1 cellular context compared by ENCODE assay signal in genomic region chr9:107367727-107368502, GRCh38.
TF ChIP-seq lines count a peak whose summit lies in the region.

No MANE protein-coding gene starts in this region.

TF ChIP-seq in HepG2, 621 proteins besides CTCF, POLR2A, EP300 and RAD21 (continued from another document and continues in another):
- TF ChIP-seq PATZ1 (CRISPR knock-in tag; IDR thresholded peaks at IDR 0.05), result peak; percentile 64; the same call in 1 of the 2 replicates
- peak; percentile 41; the same call in 1 of the 2 replicates for TF ChIP-seq HNF1B (CRISPR knock-in tag; IDR thresholded peaks at IDR 0.05)
- peak; percentile 50 for TF ChIP-seq GATAD2A (CRISPR knock-in tag; IDR thresholded peaks at IDR 0.05)
- TF ChIP-seq ZNF619 (CRISPR knock-in tag; IDR thresholded peaks at IDR 0.05), result no peak
- TF ChIP-seq ZNF232 (CRISPR knock-in tag; IDR thresholded peaks at IDR 0.05; ENCODE audit: borderline replicate concordance), result no peak
- TF ChIP-seq SOX5 (CRISPR knock-in tag; IDR thresholded peaks at IDR 0.05; ENCODE audit: borderline replicate concordance), result peak; percentile 50; the same call in 1 of the 2 replicates
- peak; percentile 83 for TF ChIP-seq TFE3 (CRISPR knock-in tag; IDR thresholded peaks at IDR 0.05)
- TF ChIP-seq ZNF12 (CRISPR knock-in tag; IDR thresholded peaks at IDR 0.05), result peak; percentile 49; the same call in 1 of the 2 replicates
- 0 out of 2 replicates have a peak, but pooled peaks have one; percentile 25 for TF ChIP-seq ZSCAN25 (CRISPR knock-in tag; IDR thresholded peaks at IDR 0.05)
- TF ChIP-seq FOXO1 (CRISPR knock-in tag; IDR thresholded peaks at IDR 0.05), result peak; percentile 48; the same call in 1 of the 2 replicates
- 0 out of 2 replicates have a peak, but pooled peaks have one; percentile 10 for TF ChIP-seq IRF2 (CRISPR knock-in tag; IDR thresholded peaks at IDR 0.05)
- peak; percentile 16; the same call in 1 of the 2 replicates for TF ChIP-seq ZNF710 (CRISPR knock-in tag; IDR thresholded peaks at IDR 0.05; ENCODE audit: borderline replicate concordance)
- TF ChIP-seq ZNF3 (CRISPR knock-in tag; IDR thresholded peaks at IDR 0.05), result peak; percentile 91; the same call in 1 of the 2 replicates
- peak; percentile 70 for TF ChIP-seq ARID5B (CRISPR knock-in tag; IDR thresholded peaks at IDR 0.05)
- peak; percentile 41; the same call in 1 of the 2 replicates for TF ChIP-seq ZNF687 (CRISPR knock-in tag; IDR thresholded peaks at IDR 0.05)
- TF ChIP-seq NR2F6 (IDR thresholded peaks at IDR 0.05), result no peak
- no peak; the same call in 1 of the 2 replicates for TF ChIP-seq NR2F6 (CRISPR knock-in tag; IDR thresholded peaks at IDR 0.05)
- peak; percentile 81 for TF ChIP-seq SALL1 (CRISPR knock-in tag; IDR thresholded peaks at IDR 0.05)
- TF ChIP-seq ZBTB37 (CRISPR knock-in tag; IDR thresholded peaks at IDR 0.05), result peak; percentile 53; the same call in 1 of the 2 replicates
- TF ChIP-seq ZBTB4 (CRISPR knock-in tag; IDR thresholded peaks at IDR 0.05; ENCODE audit: borderline replicate concordance), result 0 out of 2 replicates have a peak, but pooled peaks have one; percentile 20
- no peak for TF ChIP-seq SOX6 (IDR thresholded peaks at IDR 0.05)
- TF ChIP-seq SOX6 (CRISPR knock-in tag; IDR thresholded peaks at IDR 0.05), result peak; percentile 76
- TF ChIP-seq ZNF512B (CRISPR knock-in tag; IDR thresholded peaks at IDR 0.05; ENCODE audit: borderline replicate concordance), result peak; percentile 75; the same call in 1 of the 2 replicates
- TF ChIP-seq ZNF431 (CRISPR knock-in tag; IDR thresholded peaks at IDR 0.05; ENCODE audit: borderline replicate concordance, low read depth), result no peak
- TF ChIP-seq SIX1 (CRISPR knock-in tag; IDR thresholded peaks at IDR 0.05; ENCODE audit: borderline replicate concordance), result 0 out of 2 replicates have a peak, but pooled peaks have one; percentile 14
- peak; percentile 89 for TF ChIP-seq FOXA3 (CRISPR knock-in tag; IDR thresholded peaks at IDR 0.05)
- no peak for TF ChIP-seq SATB2 (CRISPR knock-in tag; IDR thresholded peaks at IDR 0.05)
- TF ChIP-seq ZMYM4 (CRISPR knock-in tag; IDR thresholded peaks at IDR 0.05), result peak; percentile 48; the same call in 1 of the 2 replicates
- 0 out of 2 replicates have a peak, but pooled peaks have one; percentile 51 for TF ChIP-seq ZNF350 (CRISPR knock-in tag; IDR thresholded peaks at IDR 0.05; ENCODE audit: borderline replicate concordance, low read depth)
